13 cellular contexts compared by ENCODE assay signal in genomic region chr21:16942703-16943102, GRCh38.
DNase-seq lines count a peak whose midpoint lies in the region; ATAC-seq and TF ChIP-seq lines count a peak whose summit lies in the region.
"Had no signal": no experiment of that assay in that cellular context is flagged by ENCODE, and none has a peak within 500 bp of the region (broad histone marks: within the 10 kb centered on the region; RNA-seq: fewer than 3 reads in every experiment).

No MANE protein-coding gene starts in this region.

- TF ChIP-seq CTCF in choroid plexus epithelial cell (conservative IDR thresholded peaks at IDR 0.05; ENCODE audit: low read depth, low read length) = peak; percentile 78

- H3K27me3 Mint-ChIP-seq in activated naive CD8-positive, alpha-beta T cell treated with anti-CD3 and anti-CD28 coated beads, Interleukin-2, amount 50 U/mL, for 24 hours = no peaks in the 10 kb centered on the region
- H3K27me3 Mint-ChIP-seq: activated T-helper 17 cell treated with anti-CD3 and anti-CD28 coated beads, Interleukin-2, amount 50 U/mL, for 72 hours; naive thymus-derived CD4-positive, alpha-beta T cell had no signal

- no peak overlapping the region for H3K27ac Mint-ChIP-seq in activated naive CD8-positive, alpha-beta T cell treated with anti-CD3 and anti-CD28 coated beads, Interleukin-2, amount 50 U/mL, for 24 hours
- H3K27ac Mint-ChIP-seq: activated T-helper 17 cell treated with anti-CD3 and anti-CD28 coated beads, Interleukin-2, amount 50 U/mL, for 72 hours; naive thymus-derived CD4-positive, alpha-beta T cell had no signal

- no peaks in the 10 kb centered on the region for H3K36me3 Mint-ChIP-seq in activated naive CD8-positive, alpha-beta T cell treated with anti-CD3 and anti-CD28 coated beads, Interleukin-2, amount 50 U/mL, for 24 hours (ENCODE audit: low read depth)
- H3K36me3 Mint-ChIP-seq: naive thymus-derived CD4-positive, alpha-beta T cell had no signal

- no peak overlapping the region for H3K4me3 Mint-ChIP-seq in activated naive CD8-positive, alpha-beta T cell treated with anti-CD3 and anti-CD28 coated beads, Interleukin-2, amount 50 U/mL, for 24 hours
- H3K4me3 Mint-ChIP-seq: activated T-helper 17 cell treated with anti-CD3 and anti-CD28 coated beads, Interleukin-2, amount 50 U/mL, for 72 hours; naive thymus-derived CD4-positive, alpha-beta T cell had no signal

- DNase-seq in GM03348 (ENCODE audit: low spot score) (peak; percentile 2), NCI-H2029 (lab: John Stamatoyannopoulos, UW) (peak; percentile 25), choroid plexus epithelial cell (ENCODE audit: low read depth) (peak; percentile 60), myocyte (ENCODE audit: low read depth) (peak; percentile 2)
- no peak for DNase-seq in activated naive CD8-positive, alpha-beta T cell treated with anti-CD3 and anti-CD28 coated beads, Interleukin-2, amount 50 U/mL, for 24 hours
- DNase-seq: naive thymus-derived CD4-positive, alpha-beta T cell; NCI-H345; stimulated activated CD4-positive, alpha-beta T cell treated with anti-CD3 and anti-CD28 coated beads, Interleukin-1b, Interleukin-23, amount 100 ng/mL, for 48 hours; T-helper 9 cell had no signal

- TF ChIP-seq POLR2A in GM18505 (IDR thresholded peaks at IDR 0.05; ENCODE audit: borderline replicate concordance, extremely low read depth, insufficient read depth, insufficient read length) = no peak

- no peak overlapping the region for H3K4me3 ChIP-seq in choroid plexus epithelial cell (ENCODE audit: low read depth, low read length)

- H3K9me3 Mint-ChIP-seq in activated naive CD8-positive, alpha-beta T cell treated with anti-CD3 and anti-CD28 coated beads, Interleukin-2, amount 50 U/mL, for 24 hours = peaks cover 38% of the 10 kb centered on the region

- no peaks in the 10 kb centered on the region for H3K4me1 Mint-ChIP-seq in activated naive CD8-positive, alpha-beta T cell treated with anti-CD3 and anti-CD28 coated beads, Interleukin-2, amount 50 U/mL, for 24 hours
- H3K4me1 Mint-ChIP-seq: activated T-helper 17 cell treated with anti-CD3 and anti-CD28 coated beads, Interleukin-2, amount 50 U/mL, for 72 hours; naive thymus-derived CD4-positive, alpha-beta T cell had no signal

- ATAC-seq in activated naive CD8-positive, alpha-beta T cell treated with anti-CD3 and anti-CD28 coated beads, Interleukin-2, amount 50 U/mL, for 24 hours = no peak
- ATAC-seq in HG03108 (IDR thresholded peaks at IDR 0.05; ENCODE audit: unreplicated experiment) = no peak
- ATAC-seq in GM18505 (IDR thresholded peaks at IDR 0.05; ENCODE audit: unreplicated experiment) = no peak
- no peak for ATAC-seq in GM21723 (IDR thresholded peaks at IDR 0.05; ENCODE audit: unreplicated experiment)
- ATAC-seq: activated T-helper 17 cell treated with anti-CD3 and anti-CD28 coated beads, Interleukin-2, amount 50 U/mL, for 72 hours; naive thymus-derived CD4-positive, alpha-beta T cell had no signal
